Comparison of ENCODE assay signal across 1 cellular context in the genomic region with DNA sequence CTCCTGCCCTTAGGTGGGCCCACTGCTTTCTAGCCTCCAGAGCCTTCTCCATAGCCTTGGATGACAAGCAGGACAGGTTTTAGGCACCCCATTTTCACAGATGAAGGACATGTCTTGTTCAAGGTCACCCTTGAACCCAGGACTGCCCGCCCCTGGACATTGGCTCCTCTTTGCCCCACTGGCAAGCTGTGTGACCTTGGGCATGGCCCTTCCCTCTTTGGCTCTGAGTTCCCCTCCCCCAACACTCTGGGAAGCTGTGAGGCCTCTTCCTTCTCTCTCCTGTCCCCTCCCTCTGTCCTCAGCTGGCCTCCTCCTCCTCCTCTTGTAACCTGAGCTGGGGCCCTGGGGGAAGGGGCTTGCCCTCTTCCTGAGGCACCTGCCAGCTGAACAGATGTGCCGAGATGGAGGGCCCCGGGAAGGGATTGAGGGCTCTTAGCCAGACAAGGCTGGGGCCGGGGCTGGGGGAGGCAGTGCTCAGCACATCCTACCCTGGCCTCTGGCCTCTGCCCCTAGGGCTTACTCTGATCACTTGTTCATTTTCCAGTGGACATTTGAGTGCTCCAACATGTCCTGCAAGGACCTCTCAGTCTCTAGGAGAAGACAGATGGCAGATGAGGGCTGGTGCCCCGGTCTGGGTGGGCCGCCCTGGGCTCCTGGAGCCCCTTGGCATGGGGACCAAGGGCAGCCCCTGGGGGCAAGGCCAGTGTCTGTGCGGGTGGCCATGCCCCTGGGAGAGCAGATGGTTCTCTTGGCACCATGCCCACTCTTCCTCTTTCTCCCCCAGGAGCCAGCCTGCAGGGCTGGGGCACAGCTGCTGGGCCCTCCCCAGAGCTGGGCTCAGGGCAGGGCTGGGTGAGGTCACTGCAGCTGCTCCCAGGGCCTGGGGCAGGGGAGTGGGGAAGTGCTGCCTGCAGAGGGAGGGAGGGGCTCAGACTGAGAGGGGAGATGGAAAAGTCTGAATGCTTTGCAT.
A peak's percentile ranks its signal among the peaks of the same experiment; 100 is the strongest.
TF ChIP-seq lines count a peak whose summit lies in the region.

No MANE protein-coding gene starts in this region.

TF ChIP-seq in K562, 482 proteins besides CTCF, POLR2A, EP300 and RAD21:
- TF ChIP-seq MXI1 (IDR thresholded peaks at IDR 0.05; ENCODE audit: low read depth, low read length): no peak
- TF ChIP-seq NFIC (IDR thresholded peaks at IDR 0.05): peak; percentile 92
- no peak for TF ChIP-seq SMC3 (conservative IDR thresholded peaks at IDR 0.05; ENCODE audit: insufficient read depth, low read depth, low read length)
- peak in 1 of 2 experiments; percentile 15; a peak in 1 of 4 replicates for TF ChIP-seq NRF1 (conservative IDR thresholded peaks at IDR 0.05 in 1 of 2, IDR thresholded peaks at IDR 0.05 in 1 of 2)
- peak; percentile 94 for TF ChIP-seq ESRRA (IDR thresholded peaks at IDR 0.05; ENCODE audit: borderline replicate concordance, low read depth)
- TF ChIP-seq ETV1 (tag; conservative IDR thresholded peaks at IDR 0.05; ENCODE audit: low read depth): peak; percentile 60
- TF ChIP-seq HMG20A (CRISPR knock-in tag; conservative IDR thresholded peaks at IDR 0.05): no peak
- TF ChIP-seq CHAMP1 (IDR thresholded peaks at IDR 0.05): no peak
- TF ChIP-seq OTX1 (CRISPR knock-in tag; IDR thresholded peaks at IDR 0.05): peak; percentile 86
- no peak for TF ChIP-seq ZNF197 (CRISPR knock-in tag; IDR thresholded peaks at IDR 0.05; ENCODE audit: low read depth)
- TF ChIP-seq SAP30 (IDR thresholded peaks at IDR 0.05; ENCODE audit: borderline replicate concordance, insufficient read depth, low read depth, low read length, poor library complexity, severe bottlenecking): no peak
- no peak for TF ChIP-seq WHSC1 (IDR thresholded peaks at IDR 0.05; ENCODE audit: low read length)
- no peak for TF ChIP-seq MAFG (tag; conservative IDR thresholded peaks at IDR 0.05)
- TF ChIP-seq, protein P1, sequence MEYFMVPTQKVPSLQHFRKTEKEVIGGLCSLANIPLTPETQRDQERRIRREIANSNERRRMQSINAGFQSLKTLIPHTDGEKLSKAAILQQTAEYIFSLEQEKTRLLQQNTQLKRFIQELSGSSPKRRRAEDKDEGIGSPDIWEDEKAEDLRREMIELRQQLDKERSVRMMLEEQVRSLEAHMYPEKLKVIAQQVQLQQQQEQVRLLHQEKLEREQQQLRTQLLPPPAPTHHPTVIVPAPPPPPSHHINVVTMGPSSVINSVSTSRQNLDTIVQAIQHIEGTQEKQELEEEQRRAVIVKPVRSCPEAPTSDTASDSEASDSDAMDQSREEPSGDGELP (CRISPR knock-in tag; IDR thresholded peaks at IDR 0.05; ENCODE audit: borderline replicate concordance): peak; percentile 48; the same call in 1 of the 2 replicates
- TF ChIP-seq, protein P2, sequence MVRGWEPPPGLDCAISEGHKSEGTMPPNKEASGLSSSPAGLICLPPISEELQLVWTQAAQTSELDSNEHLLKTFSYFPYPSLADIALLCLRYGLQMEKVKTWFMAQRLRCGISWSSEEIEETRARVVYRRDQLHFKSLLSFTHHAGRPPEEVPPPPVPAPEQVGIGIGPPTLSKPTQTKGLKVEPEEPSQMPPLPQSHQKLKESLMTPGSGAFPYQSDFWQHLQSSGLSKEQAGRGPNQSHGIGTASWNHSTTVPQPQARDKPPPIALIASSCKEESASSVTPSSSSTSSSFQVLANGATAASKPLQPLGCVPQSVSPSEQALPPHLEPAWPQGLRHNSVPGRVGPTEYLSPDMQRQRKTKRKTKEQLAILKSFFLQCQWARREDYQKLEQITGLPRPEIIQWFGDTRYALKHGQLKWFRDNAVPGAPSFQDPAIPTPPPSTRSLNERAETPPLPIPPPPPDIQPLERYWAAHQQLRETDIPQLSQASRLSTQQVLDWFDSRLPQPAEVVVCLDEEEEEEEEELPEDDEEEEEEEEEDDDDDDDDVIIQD (CRISPR knock-in tag; IDR thresholded peaks at IDR 0.05): no peak
- peak; percentile 44; the same call in 1 of the 2 replicates for TF ChIP-seq NFIX (CRISPR knock-in tag; IDR thresholded peaks at IDR 0.05; ENCODE audit: low read depth)
- TF ChIP-seq, protein P3, sequence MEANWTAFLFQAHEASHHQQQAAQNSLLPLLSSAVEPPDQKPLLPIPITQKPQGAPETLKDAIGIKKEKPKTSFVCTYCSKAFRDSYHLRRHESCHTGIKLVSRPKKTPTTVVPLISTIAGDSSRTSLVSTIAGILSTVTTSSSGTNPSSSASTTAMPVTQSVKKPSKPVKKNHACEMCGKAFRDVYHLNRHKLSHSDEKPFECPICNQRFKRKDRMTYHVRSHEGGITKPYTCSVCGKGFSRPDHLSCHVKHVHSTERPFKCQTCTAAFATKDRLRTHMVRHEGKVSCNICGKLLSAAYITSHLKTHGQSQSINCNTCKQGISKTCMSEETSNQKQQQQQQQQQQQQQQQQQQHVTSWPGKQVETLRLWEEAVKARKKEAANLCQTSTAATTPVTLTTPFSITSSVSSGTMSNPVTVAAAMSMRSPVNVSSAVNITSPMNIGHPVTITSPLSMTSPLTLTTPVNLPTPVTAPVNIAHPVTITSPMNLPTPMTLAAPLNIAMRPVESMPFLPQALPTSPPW (CRISPR knock-in tag; IDR thresholded peaks at IDR 0.05): peak; percentile 22; the same call in 1 of the 2 replicates
- no peak for TF ChIP-seq ESRRB (CRISPR knock-in tag; IDR thresholded peaks at IDR 0.05; ENCODE audit: borderline replicate concordance)
- TF ChIP-seq ZC3H8 (IDR thresholded peaks at IDR 0.05): no peak
- TF ChIP-seq LEF1 (IDR thresholded peaks at IDR 0.05): peak; percentile 78; the same call in 1 of the 2 replicates
- TF ChIP-seq NR2C2 (CRISPR knock-in tag; IDR thresholded peaks at IDR 0.05): no peak
- peak; percentile 66 for TF ChIP-seq NR2C2 (tag; IDR thresholded peaks at IDR 0.05)
- TF ChIP-seq HINFP (tag; conservative IDR thresholded peaks at IDR 0.05; ENCODE audit: low read depth): 0 out of 2 replicates have a peak, but pooled peaks have one; percentile 20
- TF ChIP-seq ZNF589 (CRISPR knock-in tag; IDR thresholded peaks at IDR 0.05; ENCODE audit: low read depth): no peak
- TF ChIP-seq RBBP5 (IDR thresholded peaks at IDR 0.05; ENCODE audit: borderline replicate concordance, insufficient read depth, low read length, poor library complexity, severe bottlenecking): peak; percentile 60
- TF ChIP-seq, protein P4, sequence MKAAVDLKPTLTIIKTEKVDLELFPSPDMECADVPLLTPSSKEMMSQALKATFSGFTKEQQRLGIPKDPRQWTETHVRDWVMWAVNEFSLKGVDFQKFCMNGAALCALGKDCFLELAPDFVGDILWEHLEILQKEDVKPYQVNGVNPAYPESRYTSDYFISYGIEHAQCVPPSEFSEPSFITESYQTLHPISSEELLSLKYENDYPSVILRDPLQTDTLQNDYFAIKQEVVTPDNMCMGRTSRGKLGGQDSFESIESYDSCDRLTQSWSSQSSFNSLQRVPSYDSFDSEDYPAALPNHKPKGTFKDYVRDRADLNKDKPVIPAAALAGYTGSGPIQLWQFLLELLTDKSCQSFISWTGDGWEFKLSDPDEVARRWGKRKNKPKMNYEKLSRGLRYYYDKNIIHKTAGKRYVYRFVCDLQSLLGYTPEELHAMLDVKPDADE (conservative IDR thresholded peaks at IDR 0.05; ENCODE audit: control insufficient read depth, low read depth, low read length): no peak
- TF ChIP-seq, protein P5, sequence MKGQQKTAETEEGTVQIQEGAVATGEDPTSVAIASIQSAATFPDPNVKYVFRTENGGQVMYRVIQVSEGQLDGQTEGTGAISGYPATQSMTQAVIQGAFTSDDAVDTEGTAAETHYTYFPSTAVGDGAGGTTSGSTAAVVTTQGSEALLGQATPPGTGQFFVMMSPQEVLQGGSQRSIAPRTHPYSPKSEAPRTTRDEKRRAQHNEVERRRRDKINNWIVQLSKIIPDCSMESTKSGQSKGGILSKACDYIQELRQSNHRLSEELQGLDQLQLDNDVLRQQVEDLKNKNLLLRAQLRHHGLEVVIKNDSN (CRISPR knock-in tag; IDR thresholded peaks at IDR 0.05): no peak
- no peak for TF ChIP-seq MBD1 (CRISPR knock-in tag; IDR thresholded peaks at IDR 0.05)
- TF ChIP-seq ZNF184 (CRISPR knock-in tag; IDR thresholded peaks at IDR 0.05): no peak
- no peak for TF ChIP-seq NR2C1 (IDR thresholded peaks at IDR 0.05)
- peak; percentile 65 for TF ChIP-seq NR2C1 (tag; IDR thresholded peaks at IDR 0.05)
- peak; percentile 64 for TF ChIP-seq CTBP1 (IDR thresholded peaks at IDR 0.05; ENCODE audit: borderline replicate concordance)
- TF ChIP-seq, protein P6, sequence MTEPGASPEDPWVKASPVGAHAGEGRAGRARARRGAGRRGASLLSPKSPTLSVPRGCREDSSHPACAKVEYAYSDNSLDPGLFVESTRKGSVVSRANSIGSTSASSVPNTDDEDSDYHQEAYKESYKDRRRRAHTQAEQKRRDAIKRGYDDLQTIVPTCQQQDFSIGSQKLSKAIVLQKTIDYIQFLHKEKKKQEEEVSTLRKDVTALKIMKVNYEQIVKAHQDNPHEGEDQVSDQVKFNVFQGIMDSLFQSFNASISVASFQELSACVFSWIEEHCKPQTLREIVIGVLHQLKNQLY (CRISPR knock-in tag; conservative IDR thresholded peaks at IDR 0.05): no peak
- no peak for TF ChIP-seq COPS2 (conservative IDR thresholded peaks at IDR 0.05)
- TF ChIP-seq SREBF1 (IDR thresholded peaks at IDR 0.05; ENCODE audit: borderline replicate concordance, low read depth, low read length): no peak
TF ChIP-seq in K562: peak in this region for 14.
